16 cellular contexts compared by ENCODE assay signal in genomic region chr6:75412937-75413662, GRCh38.
A peak's percentile ranks its signal among the peaks of the same experiment; 100 is the strongest.
DNase-seq lines count a peak whose midpoint lies in the region; ATAC-seq and TF ChIP-seq lines count a peak whose summit lies in the region.
"Had no signal": no experiment of that assay in that cellular context is flagged by ENCODE, and none has a peak within 500 bp of the region (broad histone marks: within the 10 kb centered on the region; RNA-seq: fewer than 3 reads in every experiment).

No MANE protein-coding gene starts in this region.

- H3K14ac ChIP-seq in mesenchymal stem cell (ENCODE audit: low read length in 2 of 2): no peak overlapping the region

- H2AFZ ChIP-seq in mesenchymal stem cell (ENCODE audit: low read depth, low read length): no peak overlapping the region

- 55% methylated on average over 2 of the region's 3 CpGs for WGBS in mesenchymal stem cell

- peaks cover 18% of the 10 kb centered on the region for H3K36me3 ChIP-seq in left ventricle myocardium inferior
- H3K36me3 ChIP-seq in mesenchymal stem cell (ENCODE audit: control insufficient read depth in 1 of 2, insufficient read depth in 2 of 2, low read depth in 1 of 2, low read length in 2 of 2): no peaks in the 10 kb centered on the region
- H3K36me3 ChIP-seq: sigmoid colon, vagina had no signal

- no peak overlapping the region for H2BK120ac ChIP-seq in mesenchymal stem cell (ENCODE audit: low read depth, low read length)

- peak overlapping the region; percentile 8 for H3K4me3 ChIP-seq in left ventricle myocardium inferior
- no peak overlapping the region for H3K4me3 ChIP-seq in astrocyte of the spinal cord (ENCODE audit: low read depth, low read length)
- no peak overlapping the region for H3K4me3 ChIP-seq in mesenchymal stem cell (ENCODE audit: insufficient read depth in 1 of 2, low read depth in 1 of 2, low read length in 2 of 2)
- H3K4me3 ChIP-seq: sigmoid colon, vagina had no signal

- H3K9me3 ChIP-seq in left ventricle myocardium inferior (replicated peaks) (no peaks in the 10 kb centered on the region), mesenchymal stem cell (ENCODE audit: control insufficient read depth, low read length) (no peaks in the 10 kb centered on the region)
- H3K9me3 ChIP-seq: sigmoid colon, vagina had no signal

- H3K27me3 ChIP-seq in left ventricle myocardium inferior (ENCODE audit: low read depth) (no peaks in the 10 kb centered on the region), mesenchymal stem cell (ENCODE audit: control insufficient read depth in 1 of 2, insufficient read depth in 1 of 2, low read length in 2 of 2) (no peaks in the 10 kb centered on the region)
- H3K27me3 ChIP-seq: sigmoid colon, vagina had no signal

- H3K27ac ChIP-seq in left ventricle myocardium inferior (replicated peaks): peak overlapping the region; percentile 64
- peak overlapping the region; percentile 51 for H3K27ac ChIP-seq in mesenchymal stem cell (ENCODE audit: low read length, poor library complexity, severe bottlenecking)
- H3K27ac ChIP-seq: vagina had no signal

- H3K4me1 ChIP-seq in left ventricle myocardium inferior: peaks cover 83% of the 10 kb centered on the region
- H3K4me1 ChIP-seq in mesenchymal stem cell (ENCODE audit: control insufficient read depth, insufficient read depth, low read depth, low read length): peaks cover 6% of the 10 kb centered on the region
- H3K4me1 ChIP-seq: vagina had no signal

- in situ Hi-C loops in astrocyte of the spinal cord (cut with HindIII; ENCODE audit: low sequenced_read_pairs): no loop called here

- H3K18ac ChIP-seq in mesenchymal stem cell (ENCODE audit: low read depth in 1 of 2, low read length in 2 of 2): no peak overlapping the region

- H2BK15ac ChIP-seq in mesenchymal stem cell (ENCODE audit: low read depth, poor library complexity, severe bottlenecking): no peak overlapping the region

- no peak overlapping the region for H3K4me2 ChIP-seq in mesenchymal stem cell (ENCODE audit: low read length, poor library complexity, severe bottlenecking)

- intact Hi-C loops in left ventricle myocardium inferior (cut with micrococcal nuclease) (no loop called here), Right ventricle myocardium superior (cut with DNase I) (no loop called here)

- no peak overlapping the region for H2BK12ac ChIP-seq in mesenchymal stem cell (ENCODE audit: low read length in 2 of 2)

- ATAC-seq in Right ventricle myocardium superior (ENCODE audit: poor library complexity) (no peak), HG02588 (IDR thresholded peaks at IDR 0.05; ENCODE audit: unreplicated experiment) (no peak), GM21367 (IDR thresholded peaks at IDR 0.05; ENCODE audit: unreplicated experiment) (no peak)
- ATAC-seq: CD8-positive, alpha-beta T cell; SK-N-SH treated with all-trans-retinoic acid at 6 μM for 48 hours; stimulated activated memory B cell treated with anti-CD40 and anti-IgM and Interleukin-4, amounts not matched to agents 10 μg/mL and 1 μg/mL and 100 μg/mL, for 72 hours had no signal

- no peak overlapping the region for H2AK5ac ChIP-seq in mesenchymal stem cell (ENCODE audit: low read length, severe bottlenecking)

- no peak overlapping the region for H3K4ac ChIP-seq in mesenchymal stem cell (ENCODE audit: low read depth in 1 of 2, low read length in 2 of 2)

- DNase-seq in left ventricle myocardium inferior (no peak), Right ventricle myocardium superior (no peak), astrocyte of the spinal cord (ENCODE audit: low read depth, low spot score) (peak; percentile 60), mesenchymal stem cell (peak; percentile 84), ureter (ENCODE audit: low spot score) (no peak), kidney tubule cell (ENCODE audit: low spot score) (no peak)
- DNase-seq: activated gamma-delta T cell treated with Interleukin-2 at 50 U/mL for 16 hours; CD8-positive, alpha-beta T cell; NCI-H1436 treated with DMSO at 0.1 percent for 48 hours; OCI-M1; sigmoid colon had no signal

- H3K23ac ChIP-seq in mesenchymal stem cell (ENCODE audit: low read length in 2 of 2): no peak overlapping the region

- no peak overlapping the region for H4K91ac ChIP-seq in mesenchymal stem cell (ENCODE audit: low read length)

- H3K79me1 ChIP-seq in mesenchymal stem cell (replicated peaks; ENCODE audit: low read length, poor library complexity, severe bottlenecking): no peaks in the 10 kb centered on the region

- TF ChIP-seq CTCF in left ventricle myocardium inferior (IDR thresholded peaks at IDR 0.05; ENCODE audit: borderline replicate concordance): no peak
- no peak for TF ChIP-seq CTCF in astrocyte of the spinal cord (IDR thresholded peaks at IDR 0.05; ENCODE audit: low read depth, low read length)

- H2BK5ac ChIP-seq in mesenchymal stem cell (ENCODE audit: low read depth, low read length, poor library complexity, severe bottlenecking): no peak overlapping the region

- H3K9ac ChIP-seq in mesenchymal stem cell (ENCODE audit: low read length): no peak overlapping the region

- H4K8ac ChIP-seq in mesenchymal stem cell (ENCODE audit: low read length): no peak overlapping the region

Comparison
In these comparisons a context has a peak if more than half of its experiments do, and no peak if none do; other contexts are left out.
1. DNase-seq: peak in astrocyte of the spinal cord (single experiment) and mesenchymal stem cell (single experiment); none in left ventricle myocardium inferior (single experiment), Right ventricle myocardium superior (single experiment), ureter (single experiment) and kidney tubule cell (single experiment).